ENCODE assay signal across 21 cellular contexts in genomic region chr1:9733160-9733789, GRCh38.
DNase-seq lines count a peak whose midpoint lies in the region; ATAC-seq, FAIRE-seq and TF ChIP-seq lines count a peak whose summit lies in the region.
"Had no signal": no experiment of that assay in that cellular context is flagged by ENCODE, and none has a peak within 500 bp of the region (broad histone marks: within the 10 kb centered on the region; RNA-seq: fewer than 3 reads in every experiment).

No MANE protein-coding gene starts in this region.

- no peaks in the 10 kb centered on the region for H3K27me3 Mint-ChIP-seq in activated T-helper 2 cell treated with anti-CD3 and anti-CD28 coated beads, Interferon-gamma antibody, Interleukin-2, Interleukin-4, amounts not matched to agents 10 μg/mL and 5 μg/mL and 100 μg/mL, durations not matched to agents 14 hours and 24 hours and 36 hours (ENCODE audit: low read depth)
- H3K27me3 Mint-ChIP-seq in mesothelial cell of epicardium (ENCODE audit: low read depth): no peaks in the 10 kb centered on the region
- H3K27me3 Mint-ChIP-seq: progenitor cell of endocrine pancreas had no signal

- peaks cover 27% of the 10 kb centered on the region for H3K4me1 Mint-ChIP-seq in activated T-helper 2 cell treated with anti-CD3 and anti-CD28 coated beads, Interferon-gamma antibody, Interleukin-2, Interleukin-4, amounts not matched to agents 10 μg/mL and 5 μg/mL and 100 μg/mL, durations not matched to agents 14 hours and 24 hours and 36 hours (ENCODE audit: low read depth)
- no peaks in the 10 kb centered on the region for H3K4me1 Mint-ChIP-seq in mesothelial cell of epicardium
- H3K4me1 Mint-ChIP-seq: nephron had no signal

- FAIRE-seq in GM12891 (lab: Jason Lieb, UNC): no peak
- FAIRE-seq: D721Med had no signal

- intact Hi-C loops in Right ventricle myocardium inferior (cut with DNase I): no loop called here
- intact Hi-C loops in heart left ventricle (cut with DNase I): no loop called here
- intact Hi-C loops in activated T-helper 2 cell treated with anti-CD3 and anti-CD28 coated beads, Interferon-gamma antibody, Interleukin-2, Interleukin-4, amounts not matched to agents 10 μg/mL and 5 μg/mL and 100 μg/mL, durations not matched to agents 14 hours and 24 hours and 36 hours (cut with micrococcal nuclease): no loop called here

- H3K27ac ChIP-seq in heart left ventricle: no peak overlapping the region
- peak overlapping the region; percentile 96 for H3K27ac ChIP-seq in neutrophil
- H3K27ac ChIP-seq in Peyer's patch: no peak overlapping the region
- H3K27ac ChIP-seq: heart right ventricle, skin epidermis, testis had no signal

- H3K36me3 ChIP-seq in heart left ventricle (peaks cover 0 to 100% (median 99%) of the 10 kb centered on the region in 9 donors), neutrophil (peaks cover 49% of the 10 kb centered on the region), Peyer's patch (peaks cover 0 to 100% (median 5%) of the 10 kb centered on the region in 3 donors)

- H3K27me3 ChIP-seq in heart left ventricle: no peaks in the 10 kb centered on the region
- no peaks in the 10 kb centered on the region for H3K27me3 ChIP-seq in neutrophil
- H3K27me3 ChIP-seq in Peyer's patch: no peaks in the 10 kb centered on the region
- H3K27me3 ChIP-seq: heart right ventricle, testis had no signal

- H3K4me3 ChIP-seq in heart left ventricle (no peak overlapping the region), neutrophil (ENCODE audit: low read depth in 1 of 2, low read length in 1 of 2) (no peak overlapping the region), Peyer's patch (no peak overlapping the region)
- H3K4me3 ChIP-seq: heart right ventricle, lung, skin epidermis, testis had no signal

- TF ChIP-seq CTCF in heart left ventricle (IDR thresholded peaks at IDR 0.05) (no peak), neutrophil (IDR thresholded peaks at IDR 0.05) (no peak), Peyer's patch (IDR thresholded peaks at IDR 0.05) (no peak), mesothelial cell of epicardium (IDR thresholded peaks at IDR 0.05; ENCODE audit: unreplicated experiment) (no peak)

- TF ChIP-seq POLR2A in heart left ventricle (IDR thresholded peaks at IDR 0.05) (no peak), GM12891 (IDR thresholded peaks at IDR 0.05; ENCODE audit: low read depth, low read length) (peak; percentile 65), Peyer's patch (IDR thresholded peaks at IDR 0.05) (no peak)

- peaks cover 67% of the 10 kb centered on the region for H3K36me3 Mint-ChIP-seq in activated T-helper 2 cell treated with anti-CD3 and anti-CD28 coated beads, Interferon-gamma antibody, Interleukin-2, Interleukin-4, amounts not matched to agents 10 μg/mL and 5 μg/mL and 100 μg/mL, durations not matched to agents 14 hours and 24 hours and 36 hours (ENCODE audit: low read depth)
- H3K36me3 Mint-ChIP-seq in mesothelial cell of epicardium: peaks cover 49% of the 10 kb centered on the region

- peak; percentile 20 for DNase-seq in Right ventricle myocardium inferior (ENCODE audit: missing footprints)
- no peak for DNase-seq in heart left ventricle
- no peak for DNase-seq in GM12891 (ENCODE audit: insufficient read length, low spot score)
- no peak for DNase-seq in activated T-helper 2 cell treated with anti-CD3 and anti-CD28 coated beads, Interferon-gamma antibody, Interleukin-2, Interleukin-4, amounts not matched to agents 10 μg/mL and 5 μg/mL and 100 μg/mL, durations not matched to agents 14 hours and 24 hours and 36 hours (ENCODE audit: low spot score)
- DNase-seq in medulla oblongata (ENCODE audit: extremely low spot score): no peak
- no peak for DNase-seq in Peyer's patch
- DNase-seq in mesothelial cell of epicardium (ENCODE audit: low spot score in 2 of 2, unreplicated experiment in 2 of 2): no peak
- DNase-seq: amniotic stem cell; central memory CD4-positive, alpha-beta T cell; heart right ventricle; NCI-H1417; NCI-H2171 treated with DMSO at 0.1 percent for 48 hours; NCI-H69; stimulated activated CD4-positive, alpha-beta T cell treated with anti-CD3 and anti-CD28 coated beads, Interleukin-4, amount 100 ng/mL, for 24 hours; testis had no signal

- no peak for ATAC-seq in Right ventricle myocardium inferior
- no peak for ATAC-seq in heart left ventricle

- 97 to 98% (median 98%) methylated on average over 9 to 14 of the region's 14 CpGs for WGBS in heart left ventricle, 4 donors

- no peaks in the 10 kb centered on the region for H3K9me3 Mint-ChIP-seq in activated T-helper 2 cell treated with anti-CD3 and anti-CD28 coated beads, Interferon-gamma antibody, Interleukin-2, Interleukin-4, amounts not matched to agents 10 μg/mL and 5 μg/mL and 100 μg/mL, durations not matched to agents 14 hours and 24 hours and 36 hours
- H3K9me3 Mint-ChIP-seq in mesothelial cell of epicardium: peaks cover 5% of the 10 kb centered on the region
- H3K9me3 Mint-ChIP-seq: nephron had no signal

- H3K9me3 ChIP-seq in heart left ventricle (no peaks in the 10 kb centered on the region), neutrophil (no peaks in the 10 kb centered on the region), Peyer's patch (no peaks in the 10 kb centered on the region)
- H3K9me3 ChIP-seq: heart right ventricle, testis had no signal

- no peak overlapping the region for H3K4me3 Mint-ChIP-seq in activated T-helper 2 cell treated with anti-CD3 and anti-CD28 coated beads, Interferon-gamma antibody, Interleukin-2, Interleukin-4, amounts not matched to agents 10 μg/mL and 5 μg/mL and 100 μg/mL, durations not matched to agents 14 hours and 24 hours and 36 hours (ENCODE audit: low read depth)
- H3K4me3 Mint-ChIP-seq in mesothelial cell of epicardium: no peak overlapping the region
- H3K4me3 Mint-ChIP-seq: nephron had no signal

- peak overlapping the region; percentile 34 for H3K27ac Mint-ChIP-seq in activated T-helper 2 cell treated with anti-CD3 and anti-CD28 coated beads, Interferon-gamma antibody, Interleukin-2, Interleukin-4, amounts not matched to agents 10 μg/mL and 5 μg/mL and 100 μg/mL, durations not matched to agents 14 hours and 24 hours and 36 hours
- no peak overlapping the region for H3K27ac Mint-ChIP-seq in mesothelial cell of epicardium
- H3K27ac Mint-ChIP-seq: nephron, progenitor cell of endocrine pancreas had no signal

- peaks cover 0 to 12% (median 0%) of the 10 kb centered on the region in 12 donors for H3K4me1 ChIP-seq in heart left ventricle
- H3K4me1 ChIP-seq in neutrophil (ENCODE audit: control insufficient read depth in 1 of 2, insufficient read depth in 1 of 2, low read depth in 1 of 2, low read length in 1 of 2): peaks cover 20 to 21% of the 10 kb centered on the region in 2 experiments
- H3K4me1 ChIP-seq in Peyer's patch: peaks cover 0 to 3% (median 0%) of the 10 kb centered on the region in 4 donors
- H3K4me1 ChIP-seq: testis had no signal

TF ChIP-seq in GM12891, 5 proteins besides CTCF, POLR2A, EP300 and RAD21:
- no peak for TF ChIP-seq PAX5 (IDR thresholded peaks at IDR 0.05; ENCODE audit: insufficient read depth, low read length, severe bottlenecking)
- peak; percentile 58 for TF ChIP-seq POLR2AphosphoS5 (IDR thresholded peaks at IDR 0.05; ENCODE audit: low read depth, low read length)
- no peak for TF ChIP-seq TAF1 (IDR thresholded peaks at IDR 0.05; ENCODE audit: low read depth, low read length)
- TF ChIP-seq POU2F2 (IDR thresholded peaks at IDR 0.05; ENCODE audit: low read depth, low read length): 0 out of 2 replicates have a peak, but pooled peaks have one; percentile 35
